In the genomic region with DNA sequence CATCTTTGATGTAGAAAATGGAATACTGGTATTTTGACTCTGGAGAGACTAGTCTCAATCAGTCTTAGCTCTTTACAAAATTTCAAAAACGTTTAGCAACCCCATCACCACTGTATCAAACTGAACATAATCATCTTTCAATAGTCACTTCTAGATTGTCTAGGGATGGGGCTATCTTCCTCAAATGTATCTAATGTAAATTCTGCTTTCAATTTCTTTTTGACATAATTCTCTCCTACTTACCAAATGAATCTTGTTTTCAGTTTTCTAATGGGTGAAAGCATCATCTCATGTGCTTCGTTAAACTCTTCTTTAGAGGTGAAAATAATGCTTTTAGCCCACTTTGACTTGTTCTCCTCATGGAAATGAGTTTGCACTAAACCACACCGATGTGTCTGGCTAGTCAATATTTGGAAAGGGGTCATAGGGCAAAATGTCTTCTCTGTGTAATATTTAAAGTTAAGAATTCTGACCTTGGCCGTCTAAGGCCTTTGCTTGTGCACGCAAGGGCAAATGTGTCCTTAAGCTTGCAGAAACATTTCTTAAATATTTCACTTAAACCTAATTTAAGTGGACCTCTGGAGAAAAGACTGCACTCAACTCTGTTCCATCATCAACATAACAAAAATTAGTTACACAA, we compare ENCODE assay signal across 2 cellular contexts.
TF ChIP-seq lines count a peak whose summit lies in the region.

No MANE protein-coding gene starts in this region.

TF ChIP-seq in A549, 52 proteins besides CTCF, POLR2A, EP300 and RAD21:
- TF ChIP-seq, protein P1, sequence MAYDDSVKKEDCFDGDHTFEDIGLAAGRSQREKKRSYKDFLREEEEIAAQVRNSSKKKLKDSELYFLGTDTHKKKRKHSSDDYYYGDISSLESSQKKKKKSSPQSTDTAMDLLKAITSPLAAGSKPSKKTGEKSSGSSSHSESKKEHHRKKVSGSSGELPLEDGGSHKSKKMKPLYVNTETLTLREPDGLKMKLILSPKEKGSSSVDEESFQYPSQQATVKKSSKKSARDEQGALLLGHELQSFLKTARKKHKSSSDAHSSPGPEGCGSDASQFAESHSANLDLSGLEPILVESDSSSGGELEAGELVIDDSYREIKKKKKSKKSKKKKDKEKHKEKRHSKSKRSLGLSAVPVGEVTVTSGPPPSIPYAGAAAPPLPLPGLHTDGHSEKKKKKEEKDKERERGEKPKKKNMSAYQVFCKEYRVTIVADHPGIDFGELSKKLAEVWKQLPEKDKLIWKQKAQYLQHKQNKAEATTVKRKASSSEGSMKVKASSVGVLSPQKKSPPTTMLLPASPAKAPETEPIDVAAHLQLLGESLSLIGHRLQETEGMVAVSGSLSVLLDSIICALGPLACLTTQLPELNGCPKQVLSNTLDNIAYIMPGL (CRISPR knock-in tag; IDR thresholded peaks at IDR 0.05; ENCODE audit: borderline replicate concordance), result no peak
- TF ChIP-seq HOXA7 (CRISPR knock-in tag; IDR thresholded peaks at IDR 0.05) (no peak), GATA3 (IDR thresholded peaks at IDR 0.05; ENCODE audit: borderline replicate concordance) (no peak), NR3C1 (IDR thresholded peaks at IDR 0.05) (no peak), ZFP36 (IDR thresholded peaks at IDR 0.05; ENCODE audit: borderline replicate concordance, partially characterized antibody) (no peak), RCOR1 (IDR thresholded peaks at IDR 0.05; ENCODE audit: low read depth, low read length) (no peak), MAZ (IDR thresholded peaks at IDR 0.05; ENCODE audit: borderline replicate concordance, low read depth, low read length) (no peak)
- TF ChIP-seq, protein P2, sequence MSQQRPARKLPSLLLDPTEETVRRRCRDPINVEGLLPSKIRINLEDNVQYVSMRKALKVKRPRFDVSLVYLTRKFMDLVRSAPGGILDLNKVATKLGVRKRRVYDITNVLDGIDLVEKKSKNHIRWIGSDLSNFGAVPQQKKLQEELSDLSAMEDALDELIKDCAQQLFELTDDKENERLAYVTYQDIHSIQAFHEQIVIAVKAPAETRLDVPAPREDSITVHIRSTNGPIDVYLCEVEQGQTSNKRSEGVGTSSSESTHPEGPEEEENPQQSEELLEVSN (IDR thresholded peaks at IDR 0.05; ENCODE audit: borderline replicate concordance, low read depth), result no peak

TF ChIP-seq in HepG2, 621 proteins besides CTCF, POLR2A, EP300 and RAD21 (continues in another document):
- TF ChIP-seq RARA (CRISPR knock-in tag; IDR thresholded peaks at IDR 0.05) (peak; percentile 79), MIXL1 (CRISPR knock-in tag; IDR thresholded peaks at IDR 0.05) (peak; percentile 52; the same call in 1 of the 2 replicates), ARNTL (CRISPR knock-in tag; IDR thresholded peaks at IDR 0.05) (no peak), GATAD2A (CRISPR knock-in tag; IDR thresholded peaks at IDR 0.05) (peak; percentile 76), NFKB2 (CRISPR knock-in tag; IDR thresholded peaks at IDR 0.05; ENCODE audit: borderline replicate concordance) (no peak), SOX13 (IDR thresholded peaks at IDR 0.05) (no peak), SOX13 (CRISPR knock-in tag; conservative IDR thresholded peaks at IDR 0.05 in 1 of 2, IDR thresholded peaks at IDR 0.05 in 1 of 2) (peak in 1 of 2 experiments; percentile 73; a peak in 2 of 4 replicates), TCF7 (IDR thresholded peaks at IDR 0.05; ENCODE audit: low read depth) (0 out of 2 replicates have a peak, but pooled peaks have one; percentile 40), NCOA2 (CRISPR knock-in tag; IDR thresholded peaks at IDR 0.05) (peak; percentile 43; the same call in 1 of the 2 replicates), NR2F6 (IDR thresholded peaks at IDR 0.05) (peak; percentile 91), NR2F6 (CRISPR knock-in tag; IDR thresholded peaks at IDR 0.05) (peak; percentile 83), CEBPG (CRISPR knock-in tag; IDR thresholded peaks at IDR 0.05) (0 out of 2 replicates have a peak, but pooled peaks have one; percentile 19), ZNF124 (CRISPR knock-in tag; IDR thresholded peaks at IDR 0.05) (peak; percentile 35; the same call in 1 of the 2 replicates), HNF4G (IDR thresholded peaks at IDR 0.05; ENCODE audit: borderline replicate concordance, low read depth, low read length) (0 out of 2 replicates have a peak, but pooled peaks have one; percentile 10), HNF4G (CRISPR knock-in tag; IDR thresholded peaks at IDR 0.05; ENCODE audit: borderline replicate concordance, low read depth) (no peak), SP4 (CRISPR knock-in tag; IDR thresholded peaks at IDR 0.05) (no peak)
- TF ChIP-seq, protein P3, sequence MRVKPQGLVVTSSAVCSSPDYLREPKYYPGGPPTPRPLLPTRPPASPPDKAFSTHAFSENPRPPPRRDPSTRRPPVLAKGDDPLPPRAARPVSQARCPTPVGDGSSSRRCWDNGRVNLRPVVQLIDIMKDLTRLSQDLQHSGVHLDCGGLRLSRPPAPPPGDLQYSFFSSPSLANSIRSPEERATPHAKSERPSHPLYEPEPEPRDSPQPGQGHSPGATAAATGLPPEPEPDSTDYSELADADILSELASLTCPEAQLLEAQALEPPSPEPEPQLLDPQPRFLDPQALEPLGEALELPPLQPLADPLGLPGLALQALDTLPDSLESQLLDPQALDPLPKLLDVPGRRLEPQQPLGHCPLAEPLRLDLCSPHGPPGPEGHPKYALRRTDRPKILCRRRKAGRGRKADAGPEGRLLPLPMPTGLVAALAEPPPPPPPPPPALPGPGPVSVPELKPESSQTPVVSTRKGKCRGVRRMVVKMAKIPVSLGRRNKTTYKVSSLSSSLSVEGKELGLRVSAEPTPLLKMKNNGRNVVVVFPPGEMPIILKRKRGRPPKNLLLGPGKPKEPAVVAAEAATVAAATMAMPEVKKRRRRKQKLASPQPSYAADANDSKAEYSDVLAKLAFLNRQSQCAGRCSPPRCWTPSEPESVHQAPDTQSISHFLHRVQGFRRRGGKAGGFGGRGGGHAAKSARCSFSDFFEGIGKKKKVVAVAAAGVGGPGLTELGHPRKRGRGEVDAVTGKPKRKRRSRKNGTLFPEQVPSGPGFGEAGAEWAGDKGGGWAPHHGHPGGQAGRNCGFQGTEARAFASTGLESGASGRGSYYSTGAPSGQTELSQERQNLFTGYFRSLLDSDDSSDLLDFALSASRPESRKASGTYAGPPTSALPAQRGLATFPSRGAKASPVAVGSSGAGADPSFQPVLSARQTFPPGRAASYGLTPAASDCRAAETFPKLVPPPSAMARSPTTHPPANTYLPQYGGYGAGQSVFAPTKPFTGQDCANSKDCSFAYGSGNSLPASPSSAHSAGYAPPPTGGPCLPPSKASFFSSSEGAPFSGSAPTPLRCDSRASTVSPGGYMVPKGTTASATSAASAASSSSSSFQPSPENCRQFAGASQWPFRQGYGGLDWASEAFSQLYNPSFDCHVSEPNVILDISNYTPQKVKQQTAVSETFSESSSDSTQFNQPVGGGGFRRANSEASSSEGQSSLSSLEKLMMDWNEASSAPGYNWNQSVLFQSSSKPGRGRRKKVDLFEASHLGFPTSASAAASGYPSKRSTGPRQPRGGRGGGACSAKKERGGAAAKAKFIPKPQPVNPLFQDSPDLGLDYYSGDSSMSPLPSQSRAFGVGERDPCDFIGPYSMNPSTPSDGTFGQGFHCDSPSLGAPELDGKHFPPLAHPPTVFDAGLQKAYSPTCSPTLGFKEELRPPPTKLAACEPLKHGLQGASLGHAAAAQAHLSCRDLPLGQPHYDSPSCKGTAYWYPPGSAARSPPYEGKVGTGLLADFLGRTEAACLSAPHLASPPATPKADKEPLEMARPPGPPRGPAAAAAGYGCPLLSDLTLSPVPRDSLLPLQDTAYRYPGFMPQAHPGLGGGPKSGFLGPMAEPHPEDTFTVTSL (CRISPR knock-in tag; IDR thresholded peaks at IDR 0.05; ENCODE audit: borderline replicate concordance), result peak; percentile 46; the same call in 1 of the 2 replicates
- TF ChIP-seq, protein P4, sequence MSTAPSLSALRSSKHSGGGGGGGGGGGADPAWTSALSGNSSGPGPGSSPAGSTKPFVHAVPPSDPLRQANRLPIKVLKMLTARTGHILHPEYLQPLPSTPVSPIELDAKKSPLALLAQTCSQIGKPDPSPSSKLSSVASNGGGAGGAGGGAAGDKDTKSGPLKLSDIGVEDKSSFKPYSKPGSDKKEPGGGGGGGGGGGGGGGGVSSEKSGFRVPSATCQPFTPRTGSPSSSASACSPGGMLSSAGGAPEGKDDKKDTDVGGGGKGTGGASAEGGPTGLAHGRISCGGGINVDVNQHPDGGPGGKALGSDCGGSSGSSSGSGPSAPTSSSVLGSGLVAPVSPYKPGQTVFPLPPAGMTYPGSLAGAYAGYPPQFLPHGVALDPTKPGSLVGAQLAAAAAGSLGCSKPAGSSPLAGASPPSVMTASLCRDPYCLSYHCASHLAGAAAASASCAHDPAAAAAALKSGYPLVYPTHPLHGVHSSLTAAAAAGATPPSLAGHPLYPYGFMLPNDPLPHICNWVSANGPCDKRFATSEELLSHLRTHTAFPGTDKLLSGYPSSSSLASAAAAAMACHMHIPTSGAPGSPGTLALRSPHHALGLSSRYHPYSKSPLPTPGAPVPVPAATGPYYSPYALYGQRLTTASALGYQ (CRISPR knock-in tag; IDR thresholded peaks at IDR 0.05), result 0 out of 2 replicates have a peak, but pooled peaks have one; percentile 33
- TF ChIP-seq, protein P5, sequence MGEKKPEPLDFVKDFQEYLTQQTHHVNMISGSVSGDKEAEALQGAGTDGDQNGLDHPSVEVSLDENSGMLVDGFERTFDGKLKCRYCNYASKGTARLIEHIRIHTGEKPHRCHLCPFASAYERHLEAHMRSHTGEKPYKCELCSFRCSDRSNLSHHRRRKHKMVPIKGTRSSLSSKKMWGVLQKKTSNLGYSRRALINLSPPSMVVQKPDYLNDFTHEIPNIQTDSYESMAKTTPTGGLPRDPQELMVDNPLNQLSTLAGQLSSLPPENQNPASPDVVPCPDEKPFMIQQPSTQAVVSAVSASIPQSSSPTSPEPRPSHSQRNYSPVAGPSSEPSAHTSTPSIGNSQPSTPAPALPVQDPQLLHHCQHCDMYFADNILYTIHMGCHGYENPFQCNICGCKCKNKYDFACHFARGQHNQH (CRISPR knock-in tag; IDR thresholded peaks at IDR 0.05), result peak; percentile 33; the same call in 1 of the 2 replicates
- TF ChIP-seq, protein P6, sequence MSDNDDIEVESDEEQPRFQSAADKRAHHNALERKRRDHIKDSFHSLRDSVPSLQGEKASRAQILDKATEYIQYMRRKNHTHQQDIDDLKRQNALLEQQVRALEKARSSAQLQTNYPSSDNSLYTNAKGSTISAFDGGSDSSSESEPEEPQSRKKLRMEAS (IDR thresholded peaks at IDR 0.05), result no peak
- TF ChIP-seq, protein P7, sequence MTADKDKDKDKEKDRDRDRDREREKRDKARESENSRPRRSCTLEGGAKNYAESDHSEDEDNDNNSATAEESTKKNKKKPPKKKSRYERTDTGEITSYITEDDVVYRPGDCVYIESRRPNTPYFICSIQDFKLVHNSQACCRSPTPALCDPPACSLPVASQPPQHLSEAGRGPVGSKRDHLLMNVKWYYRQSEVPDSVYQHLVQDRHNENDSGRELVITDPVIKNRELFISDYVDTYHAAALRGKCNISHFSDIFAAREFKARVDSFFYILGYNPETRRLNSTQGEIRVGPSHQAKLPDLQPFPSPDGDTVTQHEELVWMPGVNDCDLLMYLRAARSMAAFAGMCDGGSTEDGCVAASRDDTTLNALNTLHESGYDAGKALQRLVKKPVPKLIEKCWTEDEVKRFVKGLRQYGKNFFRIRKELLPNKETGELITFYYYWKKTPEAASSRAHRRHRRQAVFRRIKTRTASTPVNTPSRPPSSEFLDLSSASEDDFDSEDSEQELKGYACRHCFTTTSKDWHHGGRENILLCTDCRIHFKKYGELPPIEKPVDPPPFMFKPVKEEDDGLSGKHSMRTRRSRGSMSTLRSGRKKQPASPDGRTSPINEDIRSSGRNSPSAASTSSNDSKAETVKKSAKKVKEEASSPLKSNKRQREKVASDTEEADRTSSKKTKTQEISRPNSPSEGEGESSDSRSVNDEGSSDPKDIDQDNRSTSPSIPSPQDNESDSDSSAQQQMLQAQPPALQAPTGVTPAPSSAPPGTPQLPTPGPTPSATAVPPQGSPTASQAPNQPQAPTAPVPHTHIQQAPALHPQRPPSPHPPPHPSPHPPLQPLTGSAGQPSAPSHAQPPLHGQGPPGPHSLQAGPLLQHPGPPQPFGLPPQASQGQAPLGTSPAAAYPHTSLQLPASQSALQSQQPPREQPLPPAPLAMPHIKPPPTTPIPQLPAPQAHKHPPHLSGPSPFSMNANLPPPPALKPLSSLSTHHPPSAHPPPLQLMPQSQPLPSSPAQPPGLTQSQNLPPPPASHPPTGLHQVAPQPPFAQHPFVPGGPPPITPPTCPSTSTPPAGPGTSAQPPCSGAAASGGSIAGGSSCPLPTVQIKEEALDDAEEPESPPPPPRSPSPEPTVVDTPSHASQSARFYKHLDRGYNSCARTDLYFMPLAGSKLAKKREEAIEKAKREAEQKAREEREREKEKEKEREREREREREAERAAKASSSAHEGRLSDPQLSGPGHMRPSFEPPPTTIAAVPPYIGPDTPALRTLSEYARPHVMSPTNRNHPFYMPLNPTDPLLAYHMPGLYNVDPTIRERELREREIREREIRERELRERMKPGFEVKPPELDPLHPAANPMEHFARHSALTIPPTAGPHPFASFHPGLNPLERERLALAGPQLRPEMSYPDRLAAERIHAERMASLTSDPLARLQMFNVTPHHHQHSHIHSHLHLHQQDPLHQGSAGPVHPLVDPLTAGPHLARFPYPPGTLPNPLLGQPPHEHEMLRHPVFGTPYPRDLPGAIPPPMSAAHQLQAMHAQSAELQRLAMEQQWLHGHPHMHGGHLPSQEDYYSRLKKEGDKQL (CRISPR knock-in tag; IDR thresholded peaks at IDR 0.05; ENCODE audit: low read depth), result 0 out of 2 replicates have a peak, but pooled peaks have one; percentile 29
- TF ChIP-seq, protein P8, sequence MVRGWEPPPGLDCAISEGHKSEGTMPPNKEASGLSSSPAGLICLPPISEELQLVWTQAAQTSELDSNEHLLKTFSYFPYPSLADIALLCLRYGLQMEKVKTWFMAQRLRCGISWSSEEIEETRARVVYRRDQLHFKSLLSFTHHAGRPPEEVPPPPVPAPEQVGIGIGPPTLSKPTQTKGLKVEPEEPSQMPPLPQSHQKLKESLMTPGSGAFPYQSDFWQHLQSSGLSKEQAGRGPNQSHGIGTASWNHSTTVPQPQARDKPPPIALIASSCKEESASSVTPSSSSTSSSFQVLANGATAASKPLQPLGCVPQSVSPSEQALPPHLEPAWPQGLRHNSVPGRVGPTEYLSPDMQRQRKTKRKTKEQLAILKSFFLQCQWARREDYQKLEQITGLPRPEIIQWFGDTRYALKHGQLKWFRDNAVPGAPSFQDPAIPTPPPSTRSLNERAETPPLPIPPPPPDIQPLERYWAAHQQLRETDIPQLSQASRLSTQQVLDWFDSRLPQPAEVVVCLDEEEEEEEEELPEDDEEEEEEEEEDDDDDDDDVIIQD (CRISPR knock-in tag; IDR thresholded peaks at IDR 0.05; ENCODE audit: low read depth), result peak; percentile 28; the same call in 1 of the 2 replicates
- TF ChIP-seq, protein P9, sequence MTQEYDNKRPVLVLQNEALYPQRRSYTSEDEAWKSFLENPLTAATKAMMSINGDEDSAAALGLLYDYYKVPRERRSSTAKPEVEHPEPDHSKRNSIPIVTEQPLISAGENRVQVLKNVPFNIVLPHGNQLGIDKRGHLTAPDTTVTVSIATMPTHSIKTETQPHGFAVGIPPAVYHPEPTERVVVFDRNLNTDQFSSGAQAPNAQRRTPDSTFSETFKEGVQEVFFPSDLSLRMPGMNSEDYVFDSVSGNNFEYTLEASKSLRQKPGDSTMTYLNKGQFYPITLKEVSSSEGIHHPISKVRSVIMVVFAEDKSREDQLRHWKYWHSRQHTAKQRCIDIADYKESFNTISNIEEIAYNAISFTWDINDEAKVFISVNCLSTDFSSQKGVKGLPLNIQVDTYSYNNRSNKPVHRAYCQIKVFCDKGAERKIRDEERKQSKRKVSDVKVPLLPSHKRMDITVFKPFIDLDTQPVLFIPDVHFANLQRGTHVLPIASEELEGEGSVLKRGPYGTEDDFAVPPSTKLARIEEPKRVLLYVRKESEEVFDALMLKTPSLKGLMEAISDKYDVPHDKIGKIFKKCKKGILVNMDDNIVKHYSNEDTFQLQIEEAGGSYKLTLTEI (CRISPR knock-in tag; conservative IDR thresholded peaks at IDR 0.05), result no peak
